In the genomic region with DNA sequence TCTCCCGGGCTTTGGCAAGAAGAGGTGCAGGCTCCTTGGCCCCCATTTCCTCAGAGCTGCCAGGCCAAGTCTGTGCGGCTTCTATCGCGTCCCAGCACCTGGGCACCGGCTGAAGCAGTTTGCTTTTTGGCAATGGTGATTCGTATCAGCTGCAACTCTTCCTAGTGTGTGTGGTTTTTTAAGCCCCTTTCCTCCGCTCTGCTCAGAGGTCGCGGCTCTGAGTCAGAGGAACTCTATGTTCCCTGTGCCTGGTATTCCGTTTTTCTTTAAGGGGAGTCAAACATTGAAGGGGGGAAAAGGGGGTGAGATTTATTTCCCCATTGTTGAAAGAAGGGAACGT, we compare ENCODE assay signal across 8 cellular contexts. TPM values are rescaled to one million over a fixed set of nuclear protein-coding genes. Genes with fewer than 3 reads are reported as not detected.
DNase-seq lines count a peak whose midpoint lies in the region; ATAC-seq and TF ChIP-seq lines count a peak whose summit lies in the region.

No MANE protein-coding gene starts in this region.

- peak; percentile 35 to 53 for DNase-seq in Kasumi-1 (lab: John Stamatoyannopoulos, UW)
- DNase-seq in astrocyte of the cerebellum (ENCODE audit: low read depth): peak; percentile 12
- no peak for DNase-seq in immature natural killer cell
- no peak for DNase-seq in NCI-H1105 treated with DMSO at 0.1 percent for 48 hours (lab: John Stamatoyannopoulos, UW)
- DNase-seq in NCI-H510A treated with DMSO at 0.1 percent for 48 hours (lab: John Stamatoyannopoulos, UW): no peak

- H3K27ac ChIP-seq in stomach smooth muscle (ENCODE audit: low read length): peak overlapping the region; percentile 97

- H3K36me3 Mint-ChIP-seq in immature natural killer cell: peaks cover 0 to 4% (median 0%) of the 10 kb centered on the region in 3 donors

- ATAC-seq in GM18511 (IDR thresholded peaks at IDR 0.05; ENCODE audit: unreplicated experiment) (peak; percentile 8), GM18909 (IDR thresholded peaks at IDR 0.05; ENCODE audit: poor library complexity, unreplicated experiment) (no peak)

- peak overlapping the region; percentile 81 to 98 (median 90) for H3K27ac Mint-ChIP-seq in immature natural killer cell

- peaks cover 0 to 3% of the 10 kb centered on the region in 2 donors for H3K36me3 ChIP-seq in stomach smooth muscle (ENCODE audit: control insufficient read depth in 2 of 2, insufficient read depth in 2 of 2, low read length in 2 of 2)

- in situ Hi-C loops in astrocyte of the cerebellum (cut with HindIII; ENCODE audit: low sequenced_read_pairs): no loop called here

- H3K4me1 Mint-ChIP-seq in immature natural killer cell: peaks cover 42 to 60% of the 10 kb centered on the region in 2 donors

- H3K4me3 ChIP-seq in astrocyte of the cerebellum (ENCODE audit: low read depth, low read length) (peak overlapping the region; percentile 90), stomach smooth muscle (ENCODE audit: low read length in 2 of 2) (peak overlapping the region; percentile 94 to 99)

- no peak for TF ChIP-seq CTCF in astrocyte of the cerebellum (IDR thresholded peaks at IDR 0.05; ENCODE audit: low read depth, low read length, missing control alignments)

- H3K9ac ChIP-seq in stomach smooth muscle (ENCODE audit: low read length in 2 of 2): peak overlapping the region; percentile 90 to 99

- peaks cover 12% of the 10 kb centered on the region for H3K4me1 ChIP-seq in stomach smooth muscle (ENCODE audit: control insufficient read depth, insufficient read depth, low read length)

- H3K27me3 Mint-ChIP-seq in immature natural killer cell (ENCODE audit: low read depth in 3 of 3): peaks cover 6 to 12% (median 7%) of the 10 kb centered on the region in 3 donors

- H3K4me3 Mint-ChIP-seq in immature natural killer cell: peak overlapping the region; percentile 96 to 99 (median 98)

- H3K27me3 ChIP-seq in stomach smooth muscle (ENCODE audit: control insufficient read depth in 1 of 2, insufficient read depth in 2 of 2, low read length in 2 of 2): peaks cover 0 to 7% of the 10 kb centered on the region in 2 donors

- no peaks in the 10 kb centered on the region for H3K9me3 Mint-ChIP-seq in immature natural killer cell

- H3K9me3 ChIP-seq in stomach smooth muscle (ENCODE audit: control insufficient read depth in 2 of 2, low read length in 2 of 2): no peaks in the 10 kb centered on the region

RNA-seq across cellular contexts. Expression of a gene that starts 0.9 kb away (rescaled TPM):
- polyA plus RNA-seq in immature natural killer cell: 10 to 100 TPM; 33.5 to 61.1 (median 34.1) TPM

RNA-seq across cellular contexts. Expression of a gene that starts 13.3 kb away (rescaled TPM):
- polyA plus RNA-seq in immature natural killer cell: 10 to 100 TPM in 2 of 3 donors, 1 to 10 TPM in 1; 7.3 to 14.0 (median 11.5) TPM

RNA-seq across cellular contexts. Expression of a gene that starts 55.8 kb away (rescaled TPM):
- polyA plus RNA-seq in immature natural killer cell: not detected

Comparison
In these comparisons a context has a peak if more than half of its experiments do, and no peak if none do; other contexts are left out.
1. DNase-seq: peak in Kasumi-1 (2 of 2) and astrocyte of the cerebellum (single experiment); none in immature natural killer cell (0 of 3), NCI-H1105 treated with DMSO at 0.1 percent for 48 hours (single experiment) and NCI-H510A treated with DMSO at 0.1 percent for 48 hours (single experiment).